17 cellular contexts compared by ENCODE assay signal in the genomic region with DNA sequence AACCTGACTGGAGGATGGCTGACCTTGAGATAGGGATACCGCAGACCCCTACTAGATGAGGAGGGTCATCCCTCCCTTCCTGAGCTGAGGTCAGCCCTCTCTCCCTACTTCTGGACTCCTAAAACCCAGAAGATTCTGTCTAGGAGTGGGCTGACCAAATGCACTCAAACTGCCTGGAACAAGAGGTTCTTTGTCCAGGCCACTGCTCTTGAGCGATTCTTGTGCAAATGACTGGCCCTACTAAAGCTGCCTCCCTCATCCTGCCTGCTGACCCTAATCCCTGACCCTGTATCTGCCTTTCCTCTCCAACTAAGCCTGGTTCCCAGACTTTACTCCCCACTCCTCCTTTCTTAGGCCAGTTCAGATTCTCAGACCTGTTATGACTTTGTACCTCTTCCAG. TPM values are rescaled to one million over a fixed set of nuclear protein-coding genes. Genes with fewer than 3 reads are reported as not detected.
DNase-seq lines count a peak whose midpoint lies in the region; ATAC-seq and TF ChIP-seq lines count a peak whose summit lies in the region.
"Had no signal": no experiment of that assay in that cellular context is flagged by ENCODE, and none has a peak within 500 bp of the region (broad histone marks: within the 10 kb centered on the region; RNA-seq: fewer than 3 reads in every experiment).

No MANE protein-coding gene starts in this region.

- H3K27ac ChIP-seq in H9 (ENCODE audit: insufficient read length, low read depth, low read length) (no peak overlapping the region), esophagus muscularis mucosa (replicated peaks in 1 of 4) (peak overlapping the region; percentile 59 to 73 (median 67)), mesenchymal stem cell (ENCODE audit: low read length, poor library complexity, severe bottlenecking) (no peak overlapping the region), smooth muscle cell (ENCODE audit: low read depth) (peak overlapping the region; percentile 11)
- H3K27ac ChIP-seq: SJCRH30 had no signal

- H3K27ac Mint-ChIP-seq in H9 (peak overlapping the region; percentile 56 to 88 (median 78); a peak in 4 of 7 replicates), Calu3 (ENCODE audit: unreplicated experiment) (no peak overlapping the region)
- H3K27ac Mint-ChIP-seq: activated CD4-positive, alpha-beta T cell treated with anti-CD3 and anti-CD28 coated beads, Interleukin-2, amount 10 ng/mL, durations not matched to agents 7 days and 5 days; stimulated activated naive CD8-positive, alpha-beta T cell treated with anti-CD3 and anti-CD28 coated beads, Interleukin-15, Interleukin-2, amounts not matched to agents 100 ng/mL and 50 ng/mL, for 24 hours had no signal

- no peak for DNase-seq in H9
- DNase-seq in esophagus muscularis mucosa (ENCODE audit: extremely low spot score), result no peak
- DNase-seq in mesenchymal stem cell, result peak; percentile 12
- DNase-seq in smooth muscle cell (lab: John Stamatoyannopoulos, UW; ENCODE audit: unreplicated experiment), result no peak
- DNase-seq in Calu3, result no peak
- DNase-seq: activated CD4-positive, alpha-beta T cell treated with anti-CD3 and anti-CD28 coated beads, Interleukin-2, amount 10 ng/mL, durations not matched to agents 7 days and 5 days; activated T-cell treated with anti-CD3 and anti-CD28 coated beads, Interleukin-2, amount 50 U/mL, for 4 hours; CD8-positive, alpha-beta memory T cell; erythroblast; KBM-7; NCI-H1105; T1000 had no signal

- no peak for ATAC-seq in GM19035 (IDR thresholded peaks at IDR 0.05; ENCODE audit: unreplicated experiment)
- ATAC-seq in GM18498 (IDR thresholded peaks at IDR 0.05; ENCODE audit: unreplicated experiment), result no peak
- no peak for ATAC-seq in GM21737 (IDR thresholded peaks at IDR 0.05; ENCODE audit: unreplicated experiment)
- ATAC-seq: activated T-cell treated with anti-CD3 and anti-CD28 coated beads, Interleukin-2, amount 50 U/mL, for 4 hours had no signal

- H3K27me3 Mint-ChIP-seq in H9 (ENCODE audit: low read depth), result no peaks in the 10 kb centered on the region
- peaks cover 64% of the 10 kb centered on the region for H3K27me3 Mint-ChIP-seq in Calu3 (ENCODE audit: unreplicated experiment)
- H3K27me3 Mint-ChIP-seq: stimulated activated naive CD8-positive, alpha-beta T cell treated with anti-CD3 and anti-CD28 coated beads, Interleukin-15, Interleukin-2, amounts not matched to agents 100 ng/mL and 50 ng/mL, for 24 hours had no signal

- H2BK120ac ChIP-seq in H9 (ENCODE audit: low read depth, low read length, poor library complexity, severe bottlenecking) (no peak overlapping the region), mesenchymal stem cell (ENCODE audit: low read depth, low read length) (no peak overlapping the region)

- no CpG with 5 or more reads among the region's 2 CpGs for WGBS in H9 (ENCODE audit: extremely low coverage, insufficient read length, low lambda C conversion rate)
- WGBS in esophagus muscularis mucosa, result 92% methylated on average over 2 of the region's 2 CpGs
- WGBS in mesenchymal stem cell, result 76% methylated on average over 2 of the region's 2 CpGs
- 65% methylated on average over 2 of the region's 2 CpGs for WGBS in smooth muscle cell (ENCODE audit: low lambda C conversion rate)

- H3K79me2 ChIP-seq in H9 (ENCODE audit: insufficient read depth, low read length), result no peaks in the 10 kb centered on the region
- H3K79me2 ChIP-seq in smooth muscle cell (ENCODE audit: low read depth), result no peaks in the 10 kb centered on the region

- no peak overlapping the region for H2AFZ ChIP-seq in H9 (ENCODE audit: low read length)
- peak overlapping the region; percentile 64 for H2AFZ ChIP-seq in mesenchymal stem cell (ENCODE audit: low read depth, low read length)
- no peak overlapping the region for H2AFZ ChIP-seq in smooth muscle cell (ENCODE audit: low read depth)

- H3K9ac ChIP-seq in H9 (ENCODE audit: extremely low read depth, insufficient read length, low read length) (no peak overlapping the region), mesenchymal stem cell (ENCODE audit: low read length) (no peak overlapping the region), smooth muscle cell (ENCODE audit: low read depth) (no peak overlapping the region)

- TF ChIP-seq EP300 in esophagus muscularis mucosa (IDR thresholded peaks at IDR 0.05), result no peak

- H3K4me1 Mint-ChIP-seq in H9, result peaks cover 20 to 21% of the 10 kb centered on the region in 2 experiments
- H3K4me1 Mint-ChIP-seq in Calu3 (ENCODE audit: low read depth, unreplicated experiment), result no peaks in the 10 kb centered on the region
- H3K4me1 Mint-ChIP-seq: activated CD4-positive, alpha-beta T cell treated with anti-CD3 and anti-CD28 coated beads, Interleukin-2, amount 10 ng/mL, durations not matched to agents 7 days and 5 days; CD8-positive, alpha-beta memory T cell had no signal

- H3K79me1 ChIP-seq in H9 (ENCODE audit: insufficient read depth, low read depth, low read length, poor library complexity, severe bottlenecking) (no peaks in the 10 kb centered on the region), mesenchymal stem cell (replicated peaks; ENCODE audit: low read length, poor library complexity, severe bottlenecking) (no peaks in the 10 kb centered on the region)

- H3K9me3 ChIP-seq in H9 (ENCODE audit: control insufficient read depth, low read depth, low read length), result no peaks in the 10 kb centered on the region
- H3K9me3 ChIP-seq in esophagus muscularis mucosa, result no peaks in the 10 kb centered on the region
- peaks cover 5% of the 10 kb centered on the region for H3K9me3 ChIP-seq in mesenchymal stem cell (ENCODE audit: control insufficient read depth, low read length)
- no peaks in the 10 kb centered on the region for H3K9me3 ChIP-seq in smooth muscle cell (replicated peaks; ENCODE audit: low read depth)
- H3K9me3 ChIP-seq: SJCRH30 had no signal

- H3K4ac ChIP-seq in H9 (ENCODE audit: low read depth, low read length) (no peak overlapping the region), mesenchymal stem cell (ENCODE audit: low read depth in 1 of 2, low read length in 2 of 2) (peak overlapping the region in 1 of 2 experiments; percentile 30)

- no peaks in the 10 kb centered on the region for H3K9me3 Mint-ChIP-seq in H9
- no peaks in the 10 kb centered on the region for H3K9me3 Mint-ChIP-seq in Calu3 (ENCODE audit: low read depth, unreplicated experiment)
- H3K9me3 Mint-ChIP-seq: CD8-positive, alpha-beta memory T cell had no signal

- no peak overlapping the region for H3K56ac ChIP-seq in H9 (ENCODE audit: insufficient read length, low read depth, low read length)

- H3K23ac ChIP-seq in H9 (ENCODE audit: insufficient read length, low read depth, low read length) (no peak overlapping the region), mesenchymal stem cell (ENCODE audit: low read length in 2 of 2) (no peak overlapping the region)

- H3K14ac ChIP-seq in H9 (ENCODE audit: insufficient read depth, low read length), result no peak overlapping the region
- H3K14ac ChIP-seq in mesenchymal stem cell (ENCODE audit: low read length in 2 of 2), result peak overlapping the region in 1 of 2 experiments; percentile 16

- H2BK15ac ChIP-seq in H9 (ENCODE audit: low read depth, low read length), result no peak overlapping the region
- H2BK15ac ChIP-seq in mesenchymal stem cell (ENCODE audit: low read depth, poor library complexity, severe bottlenecking), result no peak overlapping the region

- peaks cover 5% of the 10 kb centered on the region; the same call in 1 of the 2 replicates for H3K4me1 ChIP-seq in H9 (ENCODE audit: insufficient read depth, low read length)
- peaks cover 11 to 19% (median 18%) of the 10 kb centered on the region in 4 donors for H3K4me1 ChIP-seq in esophagus muscularis mucosa
- H3K4me1 ChIP-seq in mesenchymal stem cell (ENCODE audit: control insufficient read depth, insufficient read depth, low read depth, low read length), result no peaks in the 10 kb centered on the region
- H3K4me1 ChIP-seq in smooth muscle cell (ENCODE audit: low read depth), result peaks cover 4% of the 10 kb centered on the region

- peaks cover 0 to 5% (median 0%) of the 10 kb centered on the region in 4 donors for H3K36me3 ChIP-seq in esophagus muscularis mucosa
- peaks cover 0 to 3% of the 10 kb centered on the region in 2 experiments for H3K36me3 ChIP-seq in mesenchymal stem cell (ENCODE audit: control insufficient read depth in 1 of 2, insufficient read depth in 2 of 2, low read depth in 1 of 2, low read length in 2 of 2)
- no peaks in the 10 kb centered on the region for H3K36me3 ChIP-seq in smooth muscle cell (ENCODE audit: low read depth)
- H3K36me3 ChIP-seq: SJCRH30 had no signal

- no TSS peak for BruUV-seq in Calu3 (replicated peaks; lab: Mats Ljungman, UMichigan)

- H2BK20ac ChIP-seq in H9 (ENCODE audit: low read depth, low read length, poor library complexity, severe bottlenecking), result no peak overlapping the region

- H3K4me2 ChIP-seq in H9 (ENCODE audit: insufficient read depth, insufficient read length, low read length) (no peak overlapping the region), mesenchymal stem cell (ENCODE audit: low read length, poor library complexity, severe bottlenecking) (no peak overlapping the region), smooth muscle cell (no peak overlapping the region)

- TF ChIP-seq POLR2A in esophagus muscularis mucosa (IDR thresholded peaks at IDR 0.05; ENCODE audit: low read depth), result no peak

- peaks cover 3% of the 10 kb centered on the region for H3K23me2 ChIP-seq in H9 (ENCODE audit: insufficient read length, low read depth, low read length, poor library complexity, severe bottlenecking)

- CTCF ChIA-PET in Calu3 (lab: Charles Lee), result no interaction called here

- H2BK5ac ChIP-seq in H9 (ENCODE audit: insufficient read length, low read length), result no peak overlapping the region
- no peak overlapping the region for H2BK5ac ChIP-seq in mesenchymal stem cell (ENCODE audit: low read depth, low read length, poor library complexity, severe bottlenecking)

- H3K4me3 Mint-ChIP-seq in H9, result no peak overlapping the region
- no peak overlapping the region for H3K4me3 Mint-ChIP-seq in Calu3 (ENCODE audit: low read depth, unreplicated experiment)
- H3K4me3 Mint-ChIP-seq: activated CD4-positive, alpha-beta T cell treated with anti-CD3 and anti-CD28 coated beads, Interleukin-2, amount 10 ng/mL, durations not matched to agents 7 days and 5 days; activated T-cell treated with anti-CD3 and anti-CD28 coated beads, Interleukin-2, amount 50 U/mL, for 4 hours; CD8-positive, alpha-beta memory T cell; stimulated activated naive CD8-positive, alpha-beta T cell treated with anti-CD3 and anti-CD28 coated beads, Interleukin-15, Interleukin-2, amounts not matched to agents 100 ng/mL and 50 ng/mL, for 24 hours had no signal

- H4K20me1 ChIP-seq in H9 (ENCODE audit: control insufficient read depth, insufficient read depth, insufficient read length) (no peaks in the 10 kb centered on the region), smooth muscle cell (ENCODE audit: low read depth) (no peaks in the 10 kb centered on the region)

- H3T11ph ChIP-seq in H9 (ENCODE audit: low read length), result no peak overlapping the region

- intact Hi-C loops in esophagus muscularis mucosa (cut with DNase I), result no loop called here
- intact Hi-C loops in Calu3 (cut with micrococcal nuclease; ENCODE audit: unreplicated experiment), result no loop called here

- H3K4me3 ChIP-seq in esophagus muscularis mucosa (no peak overlapping the region), mesenchymal stem cell (ENCODE audit: insufficient read depth in 1 of 2, low read depth in 1 of 2, low read length in 2 of 2) (no peak overlapping the region), smooth muscle cell (no peak overlapping the region)
- H3K4me3 ChIP-seq: SJCRH30 had no signal

- H3F3A ChIP-seq in smooth muscle cell (ENCODE audit: low read depth), result no peaks in the 10 kb centered on the region

- TF ChIP-seq CTCF in H9 (conservative IDR thresholded peaks at IDR 0.05) (no peak), esophagus muscularis mucosa (IDR thresholded peaks at IDR 0.05) (no peak), smooth muscle cell (IDR thresholded peaks at IDR 0.05; ENCODE audit: borderline replicate concordance, insufficient read depth, poor library complexity, severe bottlenecking) (no peak), Calu3 (IDR thresholded peaks at IDR 0.05; ENCODE audit: unreplicated experiment) (no peak)

- H2AK5ac ChIP-seq in H9 (ENCODE audit: insufficient read length, low read length) (no peak overlapping the region), mesenchymal stem cell (ENCODE audit: low read length, severe bottlenecking) (no peak overlapping the region)

- H3K18ac ChIP-seq in H9 (ENCODE audit: insufficient read length, low read depth, low read length) (no peak overlapping the region), mesenchymal stem cell (ENCODE audit: low read depth in 1 of 2, low read length in 2 of 2) (peak overlapping the region; percentile 43 to 66)

- no peak overlapping the region for H4K5ac ChIP-seq in H9 (ENCODE audit: insufficient read length, low read depth, low read length)

- H2BK12ac ChIP-seq in H9 (ENCODE audit: insufficient read length, low read depth, low read length) (no peak overlapping the region), mesenchymal stem cell (ENCODE audit: low read length in 2 of 2) (peak overlapping the region; percentile 6 to 77)

- H4K91ac ChIP-seq in H9 (ENCODE audit: insufficient read length, low read depth, low read length) (no peak overlapping the region), mesenchymal stem cell (ENCODE audit: low read length) (peak overlapping the region; percentile 5)

- H3K27me3 ChIP-seq in H9 (ENCODE audit: insufficient read depth, low read length) (no peaks in the 10 kb centered on the region), esophagus muscularis mucosa (no peaks in the 10 kb centered on the region), mesenchymal stem cell (ENCODE audit: control insufficient read depth in 1 of 2, insufficient read depth in 1 of 2, low read length in 2 of 2) (peaks cover 0 to 12% of the 10 kb centered on the region in 2 experiments), smooth muscle cell (ENCODE audit: low read depth) (no peaks in the 10 kb centered on the region)
- H3K27me3 ChIP-seq: SJCRH30 had no signal

- H4K8ac ChIP-seq in H9 (replicated peaks; ENCODE audit: insufficient read length, low read depth, low read length) (no peak overlapping the region), mesenchymal stem cell (ENCODE audit: low read length) (peak overlapping the region; percentile 8)

- peaks cover 10 to 26% (median 14%) of the 10 kb centered on the region in 3 experiments for H3K36me3 Mint-ChIP-seq in H9 (ENCODE audit: insufficient read depth in 1 of 3, low read depth in 3 of 3)
- no peaks in the 10 kb centered on the region for H3K36me3 Mint-ChIP-seq in Calu3 (ENCODE audit: insufficient read depth, unreplicated experiment)
- H3K36me3 Mint-ChIP-seq: CD8-positive, alpha-beta memory T cell had no signal

RNA-seq across cellular contexts. Expression of a gene that starts 56.2 kb away (rescaled TPM):
- 7.0 and 7.2 TPM in 2 replicates for total RNA-seq in H9 (2021)
- total RNA-seq in esophagus muscularis mucosa, result 1 to 10 TPM in 2 of 4 donors, under 1 TPM in 2; 0.65 to 2.9 (median 1.00) TPM
- polyA plus RNA-seq in mesenchymal stem cell (2013, experiment 1 of 2), result 0.37 TPM
- polyA plus RNA-seq in mesenchymal stem cell (2013, experiment 2 of 2), result 0.44 TPM
- total RNA-seq in smooth muscle cell, result 4.1 and 5.2 TPM in 2 replicates
- polyA plus RNA-seq in smooth muscle cell, result 3.5 and 4.0 TPM in 2 replicates
- 0.10 and 0.17 TPM in 2 replicates for total RNA-seq in Calu3 (2022)

Comparison
In these comparisons a context has a peak if more than half of its experiments do, and no peak if none do; other contexts are left out.
1. H3K27ac ChIP-seq: peak in esophagus muscularis mucosa (4 of 4) and smooth muscle cell (single experiment); none in H9 (single experiment) and mesenchymal stem cell (single experiment).